Comparison of ENCODE assay signal across 17 cellular contexts in genomic region chr19:3515891-3516422, GRCh38. TPM values are rescaled to one million over a fixed set of nuclear protein-coding genes. Genes with fewer than 3 reads are reported as not detected.
DNase-seq lines count a peak whose midpoint lies in the region; ATAC-seq, FAIRE-seq and TF ChIP-seq lines count a peak whose summit lies in the region.
"Had no signal": no experiment of that assay in that cellular context is flagged by ENCODE, and none has a peak within 500 bp of the region (broad histone marks: within the 10 kb centered on the region; RNA-seq: fewer than 3 reads in every experiment).

No MANE protein-coding gene starts in this region.

- H3K4me2 ChIP-seq in HepG2 (ENCODE audit: low read depth, low read length), result no peak overlapping the region
- no peak overlapping the region for H3K4me2 ChIP-seq in astrocyte (ENCODE audit: low read length)
- H3K4me2 ChIP-seq: KMS-11, PC-9 had no signal

- no peaks in the 10 kb centered on the region for H3K9me3 Mint-ChIP-seq in astrocyte (ENCODE audit: unreplicated experiment)
- no peaks in the 10 kb centered on the region for H3K9me3 Mint-ChIP-seq in memory B cell

- no peak for TF ChIP-seq RAD21 in HepG2 (CRISPR knock-in tag; IDR thresholded peaks at IDR 0.05)

- H3K4me1 ChIP-seq in right lobe of liver, result peaks cover 0 to 51% (median 23%) of the 10 kb centered on the region in 4 donors
- H3K4me1 ChIP-seq in HepG2 (ENCODE audit: insufficient read depth, low read length), result peaks cover 15% of the 10 kb centered on the region
- H3K4me1 ChIP-seq in astrocyte (ENCODE audit: insufficient read depth, low read length), result peaks cover 12% of the 10 kb centered on the region

- H3K4me1 Mint-ChIP-seq in astrocyte (ENCODE audit: low read depth, unreplicated experiment) (peaks cover 13% of the 10 kb centered on the region), memory B cell (peaks cover 28% of the 10 kb centered on the region)

- H3K4me3 ChIP-seq in right lobe of liver (no peak overlapping the region), HepG2 (replicated peaks in 1 of 3; ENCODE audit: insufficient read depth in 1 of 3, low read depth in 2 of 3, low read length in 3 of 3) (no peak overlapping the region), astrocyte (ENCODE audit: insufficient read depth, low read depth, low read length) (no peak overlapping the region)
- H3K4me3 ChIP-seq: left lung, PC-9 had no signal

- peak in 1 of 3 donors; percentile 47 for DNase-seq in right lobe of liver
- no peak for DNase-seq in HepG2 (ENCODE audit: low spot score)
- DNase-seq in astrocyte (ENCODE audit: low read depth), result peak; percentile 54
- DNase-seq in memory B cell (ENCODE audit: low spot score in 2 of 2), result no peak
- no peak for DNase-seq in H54 (ENCODE audit: insufficient read length, low spot score)
- no peak for DNase-seq in activated effector memory CD4-positive, alpha-beta T cell treated with Interleukin-2 at 50 U/mL for 16 hours
- DNase-seq in DMS79 (lab: John Stamatoyannopoulos, UW), result no peak
- DNase-seq: ACHN; activated CD8-positive, alpha-beta memory T cell treated with anti-CD3 and anti-CD28 coated beads, Interleukin-2, amount 50 U/mL, for 48 hours; H7; left lung; PC-9 had no signal

- intact Hi-C loops in right lobe of liver (cut with DNase I) (no loop called here), HepG2 (cut with micrococcal nuclease; ENCODE audit: unreplicated experiment) (no loop called here)

- H4K20me1 ChIP-seq in HepG2 (ENCODE audit: insufficient read depth, low read length) (peaks cover 34% of the 10 kb centered on the region; the same call in 1 of the 2 replicates), astrocyte (ENCODE audit: insufficient read depth, low read length) (peaks cover 100% of the 10 kb centered on the region)

- H3K79me2 ChIP-seq in HepG2 (ENCODE audit: insufficient read depth, low read length) (peaks cover 61% of the 10 kb centered on the region), astrocyte (ENCODE audit: insufficient read depth, low read length) (peaks cover 100% of the 10 kb centered on the region)

- no peak for TF ChIP-seq EP300 in HepG2 (IDR thresholded peaks at IDR 0.05; ENCODE audit: low read depth in 2 of 2, low read length in 2 of 2)
- TF ChIP-seq EP300 in HepG2 (CRISPR knock-in tag; IDR thresholded peaks at IDR 0.05; ENCODE audit: borderline replicate concordance), result no peak

- POLR2A ChIA-PET in HepG2 (lab: Yijun Ruan, JAX), result no interaction called here

- TF ChIP-seq CTCF in right lobe of liver (IDR thresholded peaks at IDR 0.05) (no peak), HepG2 (CRISPR knock-in tag; IDR thresholded peaks at IDR 0.05) (no peak), astrocyte (IDR thresholded peaks at IDR 0.05; ENCODE audit: insufficient read depth, low read depth, low read length) (no peak)

- no peaks in the 10 kb centered on the region for H3K27me3 Mint-ChIP-seq in astrocyte (ENCODE audit: low read depth, unreplicated experiment)
- H3K27me3 Mint-ChIP-seq in memory B cell, result no peaks in the 10 kb centered on the region

- H3K27ac Mint-ChIP-seq in astrocyte (ENCODE audit: unreplicated experiment) (no peak overlapping the region), memory B cell (peak overlapping the region; percentile 87)

- BruUV-seq in HepG2 (replicated peaks; lab: Mats Ljungman, UMichigan), result no TSS peak

- no peak for FAIRE-seq in HepG2 (lab: Jason Lieb, UNC)
- no peak for FAIRE-seq in astrocyte (lab: Jason Lieb, UNC)
- FAIRE-seq in H54 (lab: Jason Lieb, UNC), result no peak

- H3K27ac ChIP-seq in right lobe of liver (peak overlapping the region in 2 of 3 donors; percentile 65 to 83), HepG2 (ENCODE audit: extremely low read length, insufficient read depth, low read length) (no peak overlapping the region), astrocyte (ENCODE audit: low read depth, low read length) (no peak overlapping the region)
- H3K27ac ChIP-seq: KMS-11, left lung, PC-9, VCaP had no signal

- H3K9me3 ChIP-seq in right lobe of liver (no peaks in the 10 kb centered on the region), HepG2 (ENCODE audit: low read length) (no peaks in the 10 kb centered on the region), astrocyte (ENCODE audit: insufficient read depth, low read depth, low read length) (no peaks in the 10 kb centered on the region)
- H3K9me3 ChIP-seq: left lung had no signal

- in situ Hi-C loops in HepG2 (cut with HindIII; ENCODE audit: extremely low pct_ligation_motif_present, low pct_unique_long_range_greater_than_20kb), result no loop called here

- TF ChIP-seq POLR2A in right lobe of liver (IDR thresholded peaks at IDR 0.05) (no peak), HepG2 (IDR thresholded peaks at IDR 0.05; ENCODE audit: insufficient read depth in 1 of 2, low read depth in 2 of 2, low read length in 2 of 2) (no peak), H54 (IDR thresholded peaks at IDR 0.05; ENCODE audit: low read depth, low read length) (no peak)

- no peak for ATAC-seq in right lobe of liver
- ATAC-seq in HepG2, result no peak
- no peak for ATAC-seq in memory B cell (ENCODE audit: low read depth)
- no peak for ATAC-seq in HG03095 (IDR thresholded peaks at IDR 0.05; ENCODE audit: unreplicated experiment)
- ATAC-seq: left lung had no signal

- no peak overlapping the region for H2AFZ ChIP-seq in HepG2 (ENCODE audit: low read length)
- H2AFZ ChIP-seq in astrocyte (ENCODE audit: low read depth, low read length), result no peak overlapping the region
- H2AFZ ChIP-seq: PC-9 had no signal

- H3K9ac ChIP-seq in HepG2 (ENCODE audit: insufficient read depth, low read depth, low read length), result no peak overlapping the region
- no peak overlapping the region for H3K9ac ChIP-seq in astrocyte (ENCODE audit: low read length)
- H3K9ac ChIP-seq: KMS-11 had no signal

- WGBS in right lobe of liver (ENCODE audit: insufficient coverage, low coverage, low lambda C conversion rate, missing lambda C conversion rate), result 40% methylated on average over 8 of the region's 15 CpGs
- 98% methylated on average over 8 of the region's 15 CpGs for WGBS in HepG2 (ENCODE audit: low lambda C conversion rate)

- H3K27me3 ChIP-seq in right lobe of liver (no peaks in the 10 kb centered on the region), HepG2 (ENCODE audit: control insufficient read depth in 1 of 2, insufficient read depth in 2 of 2, low read length in 2 of 2) (no peaks in the 10 kb centered on the region), astrocyte (ENCODE audit: insufficient read depth, low read length) (no peaks in the 10 kb centered on the region)
- H3K27me3 ChIP-seq: left lung had no signal

- H3K36me3 Mint-ChIP-seq in astrocyte (ENCODE audit: low read depth, unreplicated experiment) (peaks cover 3% of the 10 kb centered on the region), memory B cell (peaks cover 7% of the 10 kb centered on the region)

- H3K4me3 Mint-ChIP-seq in astrocyte (ENCODE audit: unreplicated experiment), result no peak overlapping the region
- H3K4me3 Mint-ChIP-seq in memory B cell, result no peak overlapping the region

- H3K36me3 ChIP-seq in right lobe of liver, result peaks cover 0 to 8% (median 0%) of the 10 kb centered on the region in 4 donors
- H3K36me3 ChIP-seq in HepG2 (replicated peaks in 1 of 2; ENCODE audit: control insufficient read depth in 1 of 2, insufficient read depth in 2 of 2, low read length in 2 of 2), result peaks cover 7 to 26% of the 10 kb centered on the region in 2 experiments; a peak in 4 of 5 replicates
- H3K36me3 ChIP-seq in astrocyte (ENCODE audit: insufficient read depth, low read length), result peaks cover under 1% of the 10 kb centered on the region

- CTCF ChIA-PET in HepG2 (lab: Yijun Ruan, JAX; ENCODE audit: low intra/inter-chr PET ratio, low total read pairs), result no interaction called here

RNA-seq across cellular contexts. Expression of gene FZR1, which starts 9.8 kb away (rescaled TPM):
- total RNA-seq in right lobe of liver, result 10 to 100 TPM; 18.7 to 34.1 (median 23.8) TPM
- 18.3 and 29.0 TPM in 2 replicates for total RNA-seq in HepG2 (2016; rRNA removed; fragmentation: Illumina TruSeq; extraction: Trizol)
- total RNA-seq in HepG2 (2016; cell fraction: cytosol; rRNA removed; fragmentation: Illumina TruSeq; extraction: Trizol; ENCODE audit: low read depth), result 7.3 and 8.3 TPM in 2 replicates
- total RNA-seq in HepG2 (2016; cell fraction: insoluble cytoplasmic fraction; rRNA removed; fragmentation: Illumina TruSeq; extraction: Trizol), result 14.2 and 28.7 TPM in 2 replicates
- 11.9 and 12.1 TPM in 2 replicates for total RNA-seq in HepG2 (2016; cell fraction: membrane; rRNA removed; fragmentation: Illumina TruSeq; extraction: Trizol)
- 13.9 and 16.7 TPM in 2 replicates for total RNA-seq in HepG2 (2016; cell fraction: nucleus; rRNA removed; fragmentation: Illumina TruSeq; extraction: Trizol)
- polyA plus RNA-seq in HepG2 (2011; rRNA removed), result 30.8 and 39.2 TPM in 2 replicates
- 14.2 and 18.0 TPM in 2 replicates for polyA plus RNA-seq in HepG2 (2011; cell fraction: cytosol; rRNA removed)
- 95.9 and 102 TPM in 2 replicates for polyA plus RNA-seq in HepG2 (2011; cell fraction: nucleus; rRNA removed)
- 24.3 and 37.8 TPM in 2 replicates for polyA plus RNA-seq in HepG2 (2012)
- 1.6 and 2.9 TPM in 2 replicates for polyA plus RNA-seq in HepG2 (2016; cell fraction: cytosol; fragmentation: Illumina TruSeq; extraction: Trizol; ENCODE audit: low read depth)
- 17.3 and 26.9 TPM in 2 replicates for polyA plus RNA-seq in HepG2 (2016; cell fraction: insoluble cytoplasmic fraction; fragmentation: Illumina TruSeq; extraction: Trizol; ENCODE audit: low read depth)
- 6.0 and 6.7 TPM in 2 replicates for polyA plus RNA-seq in HepG2 (2016; cell fraction: membrane; fragmentation: Illumina TruSeq; extraction: Trizol; ENCODE audit: low read depth)
- polyA plus RNA-seq in HepG2 (2016; cell fraction: nucleus; fragmentation: Illumina TruSeq; extraction: Trizol; ENCODE audit: insufficient read depth, low read depth), result 52.3 and 54.5 TPM in 2 replicates
- 18.4 and 43.6 TPM in 2 replicates for polyA minus RNA-seq in HepG2 (2011; rRNA and poly(A)+ RNA removed; ENCODE audit: low replicate concordance)
- polyA minus RNA-seq in HepG2 (2011; cell fraction: cytosol; rRNA and poly(A)+ RNA removed), result 15.1 and 16.5 TPM in 2 replicates
- polyA minus RNA-seq in HepG2 (2011; cell fraction: nucleus; rRNA and poly(A)+ RNA removed), result 17.9 and 24.6 TPM in 2 replicates
- total RNA-seq in astrocyte, result 47.0 and 51.8 TPM in 2 replicates

RNA-seq across cellular contexts. Expression of gene DOHH, which starts 15.5 kb away (rescaled TPM):
- 10 to 100 TPM in 1 of 6 experiments, 1 to 10 TPM in 5; 3.7 to 16.7 (median 4.9) TPM for total RNA-seq in right lobe of liver
- total RNA-seq in HepG2 (2016; rRNA removed; fragmentation: Illumina TruSeq; extraction: Trizol), result 10.3 and 13.7 TPM in 2 replicates
- total RNA-seq in HepG2 (2016; cell fraction: cytosol; rRNA removed; fragmentation: Illumina TruSeq; extraction: Trizol; ENCODE audit: low read depth), result 2.2 TPM in 2 replicates
- 10.1 and 13.2 TPM in 2 replicates for total RNA-seq in HepG2 (2016; cell fraction: insoluble cytoplasmic fraction; rRNA removed; fragmentation: Illumina TruSeq; extraction: Trizol)
- 5.2 and 7.2 TPM in 2 replicates for total RNA-seq in HepG2 (2016; cell fraction: membrane; rRNA removed; fragmentation: Illumina TruSeq; extraction: Trizol)
- total RNA-seq in HepG2 (2016; cell fraction: nucleus; rRNA removed; fragmentation: Illumina TruSeq; extraction: Trizol), result 5.0 and 6.8 TPM in 2 replicates
- polyA plus RNA-seq in HepG2 (2011; rRNA removed), result 3.5 and 4.8 TPM in 2 replicates
- polyA plus RNA-seq in HepG2 (2011; cell fraction: cytosol; rRNA removed), result 4.6 and 9.1 TPM in 2 replicates
- polyA plus RNA-seq in HepG2 (2011; cell fraction: nucleus; rRNA removed), result 7.4 and 8.4 TPM in 2 replicates
- 4.7 and 7.0 TPM in 2 replicates for polyA plus RNA-seq in HepG2 (2012)
- 1.5 and 2.2 TPM in 2 replicates for polyA plus RNA-seq in HepG2 (2016; cell fraction: cytosol; fragmentation: Illumina TruSeq; extraction: Trizol; ENCODE audit: low read depth)
- 12.2 and 13.2 TPM in 2 replicates for polyA plus RNA-seq in HepG2 (2016; cell fraction: insoluble cytoplasmic fraction; fragmentation: Illumina TruSeq; extraction: Trizol; ENCODE audit: low read depth)
- polyA plus RNA-seq in HepG2 (2016; cell fraction: membrane; fragmentation: Illumina TruSeq; extraction: Trizol; ENCODE audit: low read depth), result 3.7 and 4.3 TPM in 2 replicates
- 10.0 and 11.0 TPM in 2 replicates for polyA plus RNA-seq in HepG2 (2016; cell fraction: nucleus; fragmentation: Illumina TruSeq; extraction: Trizol; ENCODE audit: insufficient read depth, low read depth)
- 5.5 and 8.1 TPM in 2 replicates for polyA minus RNA-seq in HepG2 (2011; rRNA and poly(A)+ RNA removed; ENCODE audit: low replicate concordance)
- polyA minus RNA-seq in HepG2 (2011; cell fraction: cytosol; rRNA and poly(A)+ RNA removed), result 4.5 and 6.8 TPM in 2 replicates
- polyA minus RNA-seq in HepG2 (2011; cell fraction: nucleus; rRNA and poly(A)+ RNA removed), result 3.5 and 5.0 TPM in 2 replicates
- 14.5 and 16.2 TPM in 2 replicates for total RNA-seq in astrocyte

RNA-seq across cellular contexts. Expression of gene TEKTIP1, which starts 23.0 kb away (rescaled TPM):
- total RNA-seq in right lobe of liver, result 1 to 10 TPM in 3 of 6 experiments, not detected in 3; 1.1 to 1.6 (median 1.3) TPM
- total RNA-seq in HepG2 (2016; rRNA removed; fragmentation: Illumina TruSeq; extraction: Trizol), result not detected in 2 replicates
- not detected in 2 replicates for total RNA-seq in HepG2 (2016; cell fraction: cytosol; rRNA removed; fragmentation: Illumina TruSeq; extraction: Trizol; ENCODE audit: low read depth)
- not detected in 2 replicates for total RNA-seq in HepG2 (2016; cell fraction: insoluble cytoplasmic fraction; rRNA removed; fragmentation: Illumina TruSeq; extraction: Trizol)
- total RNA-seq in HepG2 (2016; cell fraction: membrane; rRNA removed; fragmentation: Illumina TruSeq; extraction: Trizol), result not detected in 2 replicates
- total RNA-seq in HepG2 (2016; cell fraction: nucleus; rRNA removed; fragmentation: Illumina TruSeq; extraction: Trizol), result not detected in 2 replicates
- polyA plus RNA-seq in HepG2 (2011; rRNA removed), result not detected in 2 replicates
- not detected in 2 replicates for polyA plus RNA-seq in HepG2 (2011; cell fraction: cytosol; rRNA removed)
- 0.32 TPM in 1 of 2 replicates, not detected in the other for polyA plus RNA-seq in HepG2 (2011; cell fraction: nucleus; rRNA removed)
- 0.24 and 0.35 TPM in 2 replicates for polyA plus RNA-seq in HepG2 (2012)
- polyA plus RNA-seq in HepG2 (2016; cell fraction: cytosol; fragmentation: Illumina TruSeq; extraction: Trizol; ENCODE audit: low read depth), result not detected in 2 replicates
- not detected in 2 replicates for polyA plus RNA-seq in HepG2 (2016; cell fraction: insoluble cytoplasmic fraction; fragmentation: Illumina TruSeq; extraction: Trizol; ENCODE audit: low read depth)
- not detected in 2 replicates for polyA plus RNA-seq in HepG2 (2016; cell fraction: membrane; fragmentation: Illumina TruSeq; extraction: Trizol; ENCODE audit: low read depth)
- polyA plus RNA-seq in HepG2 (2016; cell fraction: nucleus; fragmentation: Illumina TruSeq; extraction: Trizol; ENCODE audit: insufficient read depth, low read depth), result not detected in 2 replicates
- not detected in 2 replicates for polyA minus RNA-seq in HepG2 (2011; rRNA and poly(A)+ RNA removed; ENCODE audit: low replicate concordance)
- polyA minus RNA-seq in HepG2 (2011; cell fraction: cytosol; rRNA and poly(A)+ RNA removed), result not detected in 2 replicates
- polyA minus RNA-seq in HepG2 (2011; cell fraction: nucleus; rRNA and poly(A)+ RNA removed), result not detected in 2 replicates
- total RNA-seq in astrocyte, result 0.68 TPM in 1 of 2 replicates, not detected in the other
- total RNA-seq: H7, urinary bladder had no signal

RNA-seq across cellular contexts. Expression of gene SMIM44, which starts 32.7 kb away (rescaled TPM):
- total RNA-seq in right lobe of liver (not detected), HepG2 (2016; rRNA removed; fragmentation: Illumina TruSeq; extraction: Trizol) (not detected in 2 replicates), astrocyte (not detected in 2 replicates)
- total RNA-seq in HepG2 (2016; cell fraction: cytosol; rRNA removed; fragmentation: Illumina TruSeq; extraction: Trizol; ENCODE audit: low read depth), result not detected in 2 replicates
- not detected in 2 replicates for total RNA-seq in HepG2 (2016; cell fraction: insoluble cytoplasmic fraction; rRNA removed; fragmentation: Illumina TruSeq; extraction: Trizol)
- not detected in 2 replicates for total RNA-seq in HepG2 (2016; cell fraction: membrane; rRNA removed; fragmentation: Illumina TruSeq; extraction: Trizol)
- not detected in 2 replicates for total RNA-seq in HepG2 (2016; cell fraction: nucleus; rRNA removed; fragmentation: Illumina TruSeq; extraction: Trizol)
- polyA plus RNA-seq in HepG2 (2011; rRNA removed), result not detected in 2 replicates
- polyA plus RNA-seq in HepG2 (2011; cell fraction: cytosol; rRNA removed), result not detected in 2 replicates
- not detected in 2 replicates for polyA plus RNA-seq in HepG2 (2011; cell fraction: nucleus; rRNA removed)
- polyA plus RNA-seq in HepG2 (2012), result not detected in 2 replicates
- not detected in 2 replicates for polyA plus RNA-seq in HepG2 (2016; cell fraction: cytosol; fragmentation: Illumina TruSeq; extraction: Trizol; ENCODE audit: low read depth)
- not detected in 2 replicates for polyA plus RNA-seq in HepG2 (2016; cell fraction: insoluble cytoplasmic fraction; fragmentation: Illumina TruSeq; extraction: Trizol; ENCODE audit: low read depth)
- not detected in 2 replicates for polyA plus RNA-seq in HepG2 (2016; cell fraction: membrane; fragmentation: Illumina TruSeq; extraction: Trizol; ENCODE audit: low read depth)
- polyA plus RNA-seq in HepG2 (2016; cell fraction: nucleus; fragmentation: Illumina TruSeq; extraction: Trizol; ENCODE audit: insufficient read depth, low read depth), result not detected in 2 replicates
- not detected in 2 replicates for polyA minus RNA-seq in HepG2 (2011; rRNA and poly(A)+ RNA removed; ENCODE audit: low replicate concordance)
- not detected in 2 replicates for polyA minus RNA-seq in HepG2 (2011; cell fraction: cytosol; rRNA and poly(A)+ RNA removed)
- polyA minus RNA-seq in HepG2 (2011; cell fraction: nucleus; rRNA and poly(A)+ RNA removed), result not detected in 2 replicates
- total RNA-seq: H7, left lung, PC-9, urinary bladder had no signal
- polyA plus RNA-seq: esophagus, urinary bladder had no signal

RNA-seq across cellular contexts. Expression of gene SMIM24, which starts 35.6 kb away (rescaled TPM):
- 10 to 100 TPM in 1 of 6 experiments, 1 to 10 TPM in 4, not detected in 1; 2.1 to 38.1 (median 6.6) TPM for total RNA-seq in right lobe of liver
- total RNA-seq in HepG2 (2016; rRNA removed; fragmentation: Illumina TruSeq; extraction: Trizol), result 47.4 and 70.6 TPM in 2 replicates
- 29.6 and 43.2 TPM in 2 replicates for total RNA-seq in HepG2 (2016; cell fraction: cytosol; rRNA removed; fragmentation: Illumina TruSeq; extraction: Trizol; ENCODE audit: low read depth)
- 47.9 and 76.1 TPM in 2 replicates for total RNA-seq in HepG2 (2016; cell fraction: insoluble cytoplasmic fraction; rRNA removed; fragmentation: Illumina TruSeq; extraction: Trizol)
- total RNA-seq in HepG2 (2016; cell fraction: membrane; rRNA removed; fragmentation: Illumina TruSeq; extraction: Trizol), result 38.7 and 54.4 TPM in 2 replicates
- total RNA-seq in HepG2 (2016; cell fraction: nucleus; rRNA removed; fragmentation: Illumina TruSeq; extraction: Trizol), result 42.5 and 49.4 TPM in 2 replicates
- polyA plus RNA-seq in HepG2 (2011; rRNA removed), result 9.0 and 11.2 TPM in 2 replicates
- polyA plus RNA-seq in HepG2 (2011; cell fraction: cytosol; rRNA removed), result 9.6 and 9.7 TPM in 2 replicates
- polyA plus RNA-seq in HepG2 (2011; cell fraction: nucleus; rRNA removed), result 3.7 and 4.5 TPM in 2 replicates
- 11.7 and 27.5 TPM in 2 replicates for polyA plus RNA-seq in HepG2 (2012)
- polyA plus RNA-seq in HepG2 (2016; cell fraction: cytosol; fragmentation: Illumina TruSeq; extraction: Trizol; ENCODE audit: low read depth), result 59.2 and 77.1 TPM in 2 replicates
- polyA plus RNA-seq in HepG2 (2016; cell fraction: insoluble cytoplasmic fraction; fragmentation: Illumina TruSeq; extraction: Trizol; ENCODE audit: low read depth), result 77.8 and 93.1 TPM in 2 replicates
- 72.5 and 86.0 TPM in 2 replicates for polyA plus RNA-seq in HepG2 (2016; cell fraction: membrane; fragmentation: Illumina TruSeq; extraction: Trizol; ENCODE audit: low read depth)
- polyA plus RNA-seq in HepG2 (2016; cell fraction: nucleus; fragmentation: Illumina TruSeq; extraction: Trizol; ENCODE audit: insufficient read depth, low read depth), result 132 and 146 TPM in 2 replicates
- polyA minus RNA-seq in HepG2 (2011; rRNA and poly(A)+ RNA removed; ENCODE audit: low replicate concordance), result 0.51 and 3.8 TPM in 2 replicates
- 3.0 and 6.0 TPM in 2 replicates for polyA minus RNA-seq in HepG2 (2011; cell fraction: cytosol; rRNA and poly(A)+ RNA removed)
- polyA minus RNA-seq in HepG2 (2011; cell fraction: nucleus; rRNA and poly(A)+ RNA removed), result 0.64 and 1.4 TPM in 2 replicates
- not detected in 2 replicates for total RNA-seq in astrocyte
- total RNA-seq: left lung, PC-9, urinary bladder had no signal
- polyA plus RNA-seq: urinary bladder had no signal

Comparison
In these comparisons a context has a peak if more than half of its experiments do, and no peak if none do; other contexts are left out.
1. H3K27ac ChIP-seq: peak in right lobe of liver (2 of 3); none in HepG2 (single experiment) and astrocyte (single experiment).